1 cellular context compared by ENCODE assay signal in genomic region chrX:154384284-154384892, GRCh38.
TF ChIP-seq lines count a peak whose summit lies in the region.

No MANE protein-coding gene starts in this region.

TF ChIP-seq in HepG2, 621 proteins besides CTCF, POLR2A, EP300 and RAD21:
- TF ChIP-seq ZMAT3 (CRISPR knock-in tag; conservative IDR thresholded peaks at IDR 0.05), result no peak
- TF ChIP-seq ZNF747 (CRISPR knock-in tag; IDR thresholded peaks at IDR 0.05; ENCODE audit: borderline replicate concordance), result 0 out of 2 replicates have a peak, but pooled peaks have one; percentile 36
- TF ChIP-seq FOSL1 (CRISPR knock-in tag; IDR thresholded peaks at IDR 0.05; ENCODE audit: borderline replicate concordance), result no peak
- TF ChIP-seq HMGXB4 (CRISPR knock-in tag; IDR thresholded peaks at IDR 0.05; ENCODE audit: borderline replicate concordance in 1 of 2, low read depth in 1 of 2), result peak in 1 of 2 experiments; percentile 34; a peak in 1 of 4 replicates
- TF ChIP-seq ZNF574 (CRISPR knock-in tag; IDR thresholded peaks at IDR 0.05), result peak; percentile 84
- TF ChIP-seq FOSL2 (CRISPR knock-in tag; IDR thresholded peaks at IDR 0.05), result 0 out of 2 replicates have a peak, but pooled peaks have one; percentile 6
- no peak for TF ChIP-seq HNRNPH1 (optimal IDR thresholded peaks at IDR 0.05; ENCODE audit: low read depth, low read length)
- no peak for TF ChIP-seq FIP1L1 (IDR thresholded peaks at IDR 0.05; ENCODE audit: borderline replicate concordance, insufficient read depth, low read depth, low read length)
- TF ChIP-seq ZNF691 (CRISPR knock-in tag; IDR thresholded peaks at IDR 0.05; ENCODE audit: borderline replicate concordance, low read depth), result no peak
- TF ChIP-seq GATA4 (IDR thresholded peaks at IDR 0.05; ENCODE audit: borderline replicate concordance, low read depth), result no peak
- TF ChIP-seq ZBTB33 (CRISPR knock-in tag; IDR thresholded peaks at IDR 0.05), result peak; percentile 95
- TF ChIP-seq ARID4A (CRISPR knock-in tag; IDR thresholded peaks at IDR 0.05; ENCODE audit: borderline replicate concordance), result 0 out of 2 replicates have a peak, but pooled peaks have one; percentile 13
- no peak for TF ChIP-seq TCF7 (IDR thresholded peaks at IDR 0.05; ENCODE audit: low read depth)
- TF ChIP-seq ZNF687 (CRISPR knock-in tag; IDR thresholded peaks at IDR 0.05), result peak; percentile 38
- no peak for TF ChIP-seq ARNT2 (CRISPR knock-in tag; IDR thresholded peaks at IDR 0.05; ENCODE audit: low read depth)
- TF ChIP-seq UBTF (CRISPR knock-in tag; IDR thresholded peaks at IDR 0.05), result 0 out of 2 replicates have a peak, but pooled peaks have one; percentile 27
- TF ChIP-seq HOXA5 (CRISPR knock-in tag; IDR thresholded peaks at IDR 0.05), result no peak
- TF ChIP-seq KDM2A (CRISPR knock-in tag; IDR thresholded peaks at IDR 0.05; ENCODE audit: borderline replicate concordance, low read depth), result 0 out of 2 replicates have a peak, but pooled peaks have one; percentile 10
- TF ChIP-seq STAG1 (CRISPR knock-in tag; IDR thresholded peaks at IDR 0.05), result peak; percentile 53
- TF ChIP-seq ZNF558 (CRISPR knock-in tag; IDR thresholded peaks at IDR 0.05; ENCODE audit: borderline replicate concordance), result no peak
- TF ChIP-seq ZNF800 (CRISPR knock-in tag; IDR thresholded peaks at IDR 0.05), result no peak
- no peak for TF ChIP-seq YEATS4 (CRISPR knock-in tag; IDR thresholded peaks at IDR 0.05; ENCODE audit: borderline replicate concordance)
- no peak for TF ChIP-seq HOXA3 (CRISPR knock-in tag; IDR thresholded peaks at IDR 0.05)
- peak; percentile 42; the same call in 1 of the 2 replicates for TF ChIP-seq ZNF362 (CRISPR knock-in tag; IDR thresholded peaks at IDR 0.05; ENCODE audit: borderline replicate concordance)
